Comparison of ENCODE assay signal across 12 cellular contexts in the genomic region with DNA sequence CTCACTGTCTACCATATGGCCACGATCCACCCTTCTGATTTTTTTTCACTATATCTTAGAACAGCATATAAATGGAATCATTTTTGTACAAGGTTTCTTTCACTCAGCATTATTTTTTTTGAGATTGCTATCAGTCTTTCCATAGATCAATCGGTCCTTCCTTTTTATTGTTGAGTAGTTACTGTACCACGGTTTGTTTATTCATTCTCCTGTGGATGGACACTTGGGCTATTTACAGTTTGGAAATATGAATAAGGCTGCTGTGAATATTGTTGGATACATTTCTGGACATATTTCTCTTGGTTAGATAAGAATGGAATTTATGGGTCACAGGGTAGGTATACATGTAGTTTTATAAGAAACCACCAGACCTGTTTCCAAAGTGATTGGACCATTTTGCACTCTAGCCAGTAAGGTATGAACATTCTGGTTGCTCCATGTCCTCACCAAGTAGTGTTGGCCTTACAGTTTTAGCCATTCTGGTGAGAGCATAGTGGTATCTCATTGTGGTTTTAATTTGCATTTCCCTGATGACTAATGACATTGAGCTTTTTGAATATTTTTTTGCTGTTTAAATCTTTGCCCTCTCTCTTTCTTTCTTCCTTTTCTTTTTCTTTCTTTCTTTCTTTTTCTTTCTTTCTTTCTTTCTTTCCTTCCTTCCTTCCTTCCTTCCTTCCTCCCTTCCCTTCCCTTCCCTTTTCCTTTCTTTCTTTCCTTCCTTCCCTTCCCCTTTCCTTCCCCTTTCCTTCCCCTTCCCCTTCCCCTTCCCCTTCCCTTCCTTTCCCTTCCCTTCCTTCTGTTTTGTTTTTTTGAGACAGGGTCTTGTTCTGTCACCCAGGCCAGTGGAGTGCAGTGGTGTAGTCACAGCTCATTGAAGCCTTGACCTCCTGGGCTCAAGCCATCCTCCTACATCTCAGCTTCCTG. TPM values are rescaled to one million over a fixed set of nuclear protein-coding genes. Genes with fewer than 3 reads are reported as not detected.
DNase-seq lines count a peak whose midpoint lies in the region; ATAC-seq and TF ChIP-seq lines count a peak whose summit lies in the region.
"Had no signal": no experiment of that assay in that cellular context is flagged by ENCODE, and none has a peak within 500 bp of the region (broad histone marks: within the 10 kb centered on the region; RNA-seq: fewer than 3 reads in every experiment).

No MANE protein-coding gene starts in this region.

- no peak overlapping the region for H3K9ac ChIP-seq in OCI-LY3 (ENCODE audit: low read length)
- H3K9ac ChIP-seq in neural progenitor cell = no peak overlapping the region

- H3K27me3 Mint-ChIP-seq in HFFc6 (ENCODE audit: insufficient read depth) (no peaks in the 10 kb centered on the region), neural progenitor cell (ENCODE audit: insufficient read depth, low read depth) (peaks cover 19% of the 10 kb centered on the region)

- H3K36me3 Mint-ChIP-seq in HFFc6 (ENCODE audit: low read depth) (peaks cover 13% of the 10 kb centered on the region; the same call in 1 of the 2 replicates), neural progenitor cell (no peaks in the 10 kb centered on the region)

- peaks cover 31% of the 10 kb centered on the region for H4K20me1 ChIP-seq in OCI-LY3 (ENCODE audit: insufficient read depth, low read length)
- no peaks in the 10 kb centered on the region for H4K20me1 ChIP-seq in neural progenitor cell (ENCODE audit: low read depth)

- peaks cover 45% of the 10 kb centered on the region for H3K4me1 Mint-ChIP-seq in HFFc6 (ENCODE audit: low read depth)
- no peaks in the 10 kb centered on the region for H3K4me1 Mint-ChIP-seq in neural progenitor cell

- H3K9me3 ChIP-seq in OCI-LY3 (ENCODE audit: insufficient read depth, low read length) = no peaks in the 10 kb centered on the region
- H3K9me3 ChIP-seq in neural progenitor cell (ENCODE audit: low read depth) = no peaks in the 10 kb centered on the region
- H3K9me3 ChIP-seq: colonic mucosa had no signal

- H3K27ac Mint-ChIP-seq in HFFc6 (peak overlapping the region; percentile 67), neural progenitor cell (no peak overlapping the region)

- H3K4me1 ChIP-seq in OCI-LY3 (ENCODE audit: low read length) = peaks cover 27% of the 10 kb centered on the region
- peaks cover 8% of the 10 kb centered on the region for H3K4me1 ChIP-seq in foreskin keratinocyte
- H3K4me1 ChIP-seq in neural progenitor cell = no peaks in the 10 kb centered on the region
- H3K4me1 ChIP-seq: colonic mucosa had no signal

- H3K4me3 Mint-ChIP-seq in HFFc6 = no peak overlapping the region; the same call in 1 of the 2 replicates
- no peak overlapping the region for H3K4me3 Mint-ChIP-seq in neural progenitor cell

- H3F3A ChIP-seq in neural progenitor cell (ENCODE audit: low read depth) = no peaks in the 10 kb centered on the region

- H3K27me3 ChIP-seq in OCI-LY3 (ENCODE audit: low read depth, low read length) (no peaks in the 10 kb centered on the region), foreskin keratinocyte (peaks cover 9% of the 10 kb centered on the region), neural progenitor cell (peaks cover 31% of the 10 kb centered on the region)
- H3K27me3 ChIP-seq: colonic mucosa had no signal

- peak; percentile 44 for ATAC-seq in GM18508 (IDR thresholded peaks at IDR 0.05; ENCODE audit: insufficient read depth, unreplicated experiment)
- ATAC-seq in foreskin keratinocyte = peak; percentile 71
- ATAC-seq in HG02571 (IDR thresholded peaks at IDR 0.05; ENCODE audit: unreplicated experiment) = no peak

- H3K4me3 ChIP-seq in OCI-LY3 (ENCODE audit: low read length) (no peak overlapping the region), neural progenitor cell (no peak overlapping the region)
- H3K4me3 ChIP-seq: colonic mucosa had no signal

- no peaks in the 10 kb centered on the region for H3K9me3 Mint-ChIP-seq in HFFc6
- H3K9me3 Mint-ChIP-seq in neural progenitor cell = peaks cover 2% of the 10 kb centered on the region

- no peak overlapping the region for H2AFZ ChIP-seq in OCI-LY3 (ENCODE audit: low read depth, low read length)
- H2AFZ ChIP-seq in neural progenitor cell (replicated peaks) = no peak overlapping the region

- peak; percentile 70 for DNase-seq in HFFc6
- peak; percentile 35 to 53 for DNase-seq in foreskin keratinocyte
- no peak for DNase-seq in hippocampal formation (lab: John Stamatoyannopoulos, UW)
- no peak for DNase-seq in neural progenitor cell (ENCODE audit: low spot score)
- DNase-seq in NCI-H524 (lab: John Stamatoyannopoulos, UW) = no peak
- DNase-seq: activated CD8-positive, alpha-beta memory T cell treated with anti-CD3 and anti-CD28 coated beads, Interleukin-2, amount 50 U/mL, for 4 hours; colonic mucosa; DMS 273 treated with DMSO at 0.1 percent for 48 hours; NCI-H345 had no signal

- H3K4me2 ChIP-seq in OCI-LY3 (ENCODE audit: low read length) (peak overlapping the region; percentile 13), neural progenitor cell (no peak overlapping the region)

- no peak for TF ChIP-seq CTCF in HFFc6 (IDR thresholded peaks at IDR 0.05)
- TF ChIP-seq CTCF in OCI-LY3 (IDR thresholded peaks at IDR 0.05; ENCODE audit: low read depth, low read length) = no peak
- no peak for TF ChIP-seq CTCF in foreskin keratinocyte (conservative IDR thresholded peaks at IDR 0.05)
- no peak for TF ChIP-seq CTCF in neural progenitor cell (IDR thresholded peaks at IDR 0.05)

- H3K27ac ChIP-seq in OCI-LY3 (ENCODE audit: low read length) (no peak overlapping the region), foreskin keratinocyte (no peak overlapping the region), neural progenitor cell (no peak overlapping the region)
- H3K27ac ChIP-seq: colonic mucosa had no signal

- H3K79me2 ChIP-seq in OCI-LY3 (ENCODE audit: low read length) (0 out of 2 replicates have a peak, but pooled peaks cover 7% of the 10 kb centered on the region), neural progenitor cell (ENCODE audit: low read depth) (no peaks in the 10 kb centered on the region)

- H3K36me3 ChIP-seq in OCI-LY3 (replicated peaks; ENCODE audit: low read depth, low read length) = peaks cover 24% of the 10 kb centered on the region
- H3K36me3 ChIP-seq in neural progenitor cell = no peaks in the 10 kb centered on the region
- H3K36me3 ChIP-seq: colonic mucosa had no signal

RNA-seq across cellular contexts. Expression of a gene that starts 49.1 kb away (rescaled TPM):
- total RNA-seq in HFFc6 (2021; fragmentation: NEBNext Ultra II Directional; extraction: Animal tissue kit (Norgen Biotek cat#: 25700)) = 10 to 100 TPM; 11.4 to 14.8 (median 13.5) TPM
- total RNA-seq in foreskin keratinocyte (13.5 and 13.7 TPM in 2 replicates), neural progenitor cell (ENCODE audit: low replicate concordance) (0.43 TPM in 1 of 2 replicates, not detected in the other)
- polyA plus RNA-seq in foreskin keratinocyte = 6.8 and 6.9 TPM in 2 replicates

Comparison
In these comparisons a context has a peak if more than half of its experiments do, and no peak if none do; other contexts are left out.
1. DNase-seq: peak in HFFc6 (single experiment) and foreskin keratinocyte (2 of 2); none in hippocampal formation (0 of 2), neural progenitor cell (single experiment) and NCI-H524 (0 of 2).